In genomic region chr3:112481342-112481870, GRCh38 we compare ENCODE assay signal across 15 cellular contexts. TPM values are rescaled to one million over a fixed set of nuclear protein-coding genes. Genes with fewer than 3 reads are reported as not detected.
DNase-seq lines count a peak whose midpoint lies in the region; ATAC-seq, FAIRE-seq and TF ChIP-seq lines count a peak whose summit lies in the region.
"Had no signal": no experiment of that assay in that cellular context is flagged by ENCODE, and none has a peak within 500 bp of the region (broad histone marks: within the 10 kb centered on the region; RNA-seq: fewer than 3 reads in every experiment).

No MANE protein-coding gene starts in this region.

- H3K4me2 ChIP-seq in H1 (ENCODE audit: insufficient read depth in 1 of 2, low read depth in 2 of 2, low read length in 2 of 2): no peak overlapping the region; a peak in 1 of 4 replicates
- H3K4me2 ChIP-seq in smooth muscle cell: no peak overlapping the region
- H3K4me2 ChIP-seq: BLaER1 treated with 17β-estradiol and CSF1 and Interleukin-3, amounts not matched to agents 10 nM and 100 nM had no signal

- no peaks in the 10 kb centered on the region for H3K79me1 ChIP-seq in H1 (ENCODE audit: low read depth, low read length)

- no peak overlapping the region; the same call in 1 of the 2 replicates for H4K8ac ChIP-seq in H1 (ENCODE audit: extremely low read depth, insufficient read depth, low read length)

- H3K36me3 ChIP-seq in H1 (ENCODE audit: control insufficient read depth in 2 of 4, insufficient read depth in 4 of 4, low read length in 3 of 4) (no peaks in the 10 kb centered on the region), smooth muscle cell (ENCODE audit: low read depth) (no peaks in the 10 kb centered on the region)
- H3K36me3 ChIP-seq: BLaER1 treated with 17β-estradiol and CSF1 and Interleukin-3, amounts not matched to agents 10 nM and 100 nM had no signal

- ATAC-seq in GM18505 (IDR thresholded peaks at IDR 0.05; ENCODE audit: unreplicated experiment) (no peak), GM19324 (IDR thresholded peaks at IDR 0.05; ENCODE audit: low FRiP score, unreplicated experiment) (no peak)
- peak; percentile 57 for ATAC-seq in stimulated activated memory B cell treated with anti-CD40 and anti-IgM and Interleukin-4, amounts not matched to agents 10 μg/mL and 1 μg/mL and 100 μg/mL, for 72 hours

- H4K5ac ChIP-seq in H1 (ENCODE audit: insufficient read length, low read depth, low read length): no peak overlapping the region

- H2AFZ ChIP-seq in H1 (ENCODE audit: low read length) (0 out of 2 replicates have a peak overlapping the region, but pooled peaks have one; percentile 34), smooth muscle cell (ENCODE audit: low read depth) (no peak overlapping the region)

- no peaks in the 10 kb centered on the region for H3K79me2 ChIP-seq in H1 (ENCODE audit: control insufficient read depth in 1 of 2, insufficient read depth in 2 of 2, low read length in 2 of 2)
- no peaks in the 10 kb centered on the region for H3K79me2 ChIP-seq in smooth muscle cell (ENCODE audit: low read depth)

- H3K56ac ChIP-seq in H1 (replicated peaks; ENCODE audit: insufficient read length, low read depth, low read length): no peak overlapping the region

- peaks cover 2% of the 10 kb centered on the region for H3K9me3 Mint-ChIP-seq in stimulated activated memory B cell treated with anti-CD40 and anti-IgM and Interleukin-4, amounts not matched to agents 10 μg/mL and 1 μg/mL and 100 μg/mL, for 72 hours

- POLR2A ChIA-PET in H1 (lab: Charles Lee; ENCODE audit: partially characterized antibody): no interaction called here

- TF ChIP-seq POLR2A in GM18505 (IDR thresholded peaks at IDR 0.05; ENCODE audit: borderline replicate concordance, extremely low read depth, insufficient read depth, insufficient read length) (peak; percentile 35), H1 (IDR thresholded peaks at IDR 0.05; ENCODE audit: control extremely low read depth in 1 of 2, low read depth in 2 of 2, low read length in 2 of 2) (no peak)

- DNase-seq in LoVo (ENCODE audit: low spot score): peak; percentile 30
- no peak for DNase-seq in H1 (ENCODE audit: low read depth in 1 of 2, low spot score in 2 of 2)
- DNase-seq in cerebellar nuclear complex (lab: John Stamatoyannopoulos, UW): no peak
- DNase-seq in smooth muscle cell (lab: John Stamatoyannopoulos, UW; ENCODE audit: unreplicated experiment): no peak
- DNase-seq: COR-L47, GOT3, MV-4-11, NCI-H1436, NCI-H2029 treated with DMSO at 0.1 percent for 48 hours, NCI-H510A, SHP77 treated with DMSO at 0.1 percent for 48 hours had no signal

- H4K20me1 ChIP-seq in H1 (replicated peaks in 1 of 2; ENCODE audit: control insufficient read depth in 1 of 2, insufficient read depth in 2 of 2, low read length in 2 of 2): no peaks in the 10 kb centered on the region
- H4K20me1 ChIP-seq in smooth muscle cell (ENCODE audit: low read depth): no peaks in the 10 kb centered on the region
- H4K20me1 ChIP-seq: BLaER1 treated with 17β-estradiol and CSF1 and Interleukin-3, amounts not matched to agents 10 nM and 100 nM had no signal

- no peaks in the 10 kb centered on the region for H3K27me3 Mint-ChIP-seq in stimulated activated memory B cell treated with anti-CD40 and anti-IgM and Interleukin-4, amounts not matched to agents 10 μg/mL and 1 μg/mL and 100 μg/mL, for 72 hours

- H3K4me1 Mint-ChIP-seq in stimulated activated memory B cell treated with anti-CD40 and anti-IgM and Interleukin-4, amounts not matched to agents 10 μg/mL and 1 μg/mL and 100 μg/mL, for 72 hours: peaks cover 70% of the 10 kb centered on the region

- no peaks in the 10 kb centered on the region for H3K27me3 ChIP-seq in H1 (replicated peaks in 1 of 4; ENCODE audit: control insufficient read depth in 3 of 4, extremely low read depth in 1 of 4, insufficient read depth in 3 of 4, low read length in 3 of 4)
- no peaks in the 10 kb centered on the region for H3K27me3 ChIP-seq in smooth muscle cell (ENCODE audit: low read depth)
- H3K27me3 ChIP-seq: BLaER1 treated with 17β-estradiol and CSF1 and Interleukin-3, amounts not matched to agents 10 nM and 100 nM had no signal

- no peaks in the 10 kb centered on the region for H3F3A ChIP-seq in smooth muscle cell (ENCODE audit: low read depth)

- peaks cover 62% of the 10 kb centered on the region for H3K36me3 Mint-ChIP-seq in stimulated activated memory B cell treated with anti-CD40 and anti-IgM and Interleukin-4, amounts not matched to agents 10 μg/mL and 1 μg/mL and 100 μg/mL, for 72 hours

- H3K27ac ChIP-seq in H1 (ENCODE audit: low read depth, low read length) (no peak overlapping the region), smooth muscle cell (ENCODE audit: low read depth) (no peak overlapping the region)
- H3K27ac ChIP-seq: BLaER1 treated with 17β-estradiol and CSF1 and Interleukin-3, amounts not matched to agents 10 nM and 100 nM had no signal

- no peak for TF ChIP-seq EP300 in H1 (IDR thresholded peaks at IDR 0.05; ENCODE audit: borderline replicate concordance in 1 of 2, low read depth in 2 of 2, low read length in 2 of 2)

- no peak overlapping the region for H3K4me3 ChIP-seq in H1 (ENCODE audit: extremely low read depth in 1 of 4, insufficient read depth in 2 of 4, low read depth in 3 of 4, low read length in 4 of 4)
- no peak overlapping the region for H3K4me3 ChIP-seq in smooth muscle cell
- H3K4me3 ChIP-seq: BLaER1 treated with 17β-estradiol and CSF1 and Interleukin-3, amounts not matched to agents 10 nM and 100 nM had no signal

- no peak overlapping the region for H3K18ac ChIP-seq in H1 (ENCODE audit: extremely low read depth, low read length)

- H3K23me2 ChIP-seq in H1 (ENCODE audit: low read depth, low read length): no peaks in the 10 kb centered on the region

- TF ChIP-seq CTCF in H1 (IDR thresholded peaks at IDR 0.05; ENCODE audit: control extremely low read depth in 1 of 3, insufficient read depth in 1 of 3, low read depth in 1 of 3, low read length in 3 of 3) (no peak), smooth muscle cell (IDR thresholded peaks at IDR 0.05; ENCODE audit: borderline replicate concordance, insufficient read depth, poor library complexity, severe bottlenecking) (no peak)

- no peak overlapping the region for H2BK12ac ChIP-seq in H1 (ENCODE audit: low read depth, low read length)

- peak overlapping the region; percentile 61 for H4K91ac ChIP-seq in H1 (replicated peaks; ENCODE audit: insufficient read length, low read length)

- no peak overlapping the region for H2AK5ac ChIP-seq in H1 (ENCODE audit: low read depth, low read length)

- H2BK5ac ChIP-seq in H1 (ENCODE audit: low read depth, low read length): no peak overlapping the region

- peak overlapping the region; percentile 87 for H3K4ac ChIP-seq in H1 (replicated peaks; ENCODE audit: insufficient read length, low read depth, low read length)

- peak overlapping the region; percentile 87; the same call in 1 of the 2 replicates for H2BK20ac ChIP-seq in H1 (ENCODE audit: low read length)

- H3K9ac ChIP-seq in H1 (replicated peaks in 1 of 4; ENCODE audit: extremely low read depth in 1 of 4, low read depth in 3 of 4, low read length in 3 of 4) (no peak overlapping the region), smooth muscle cell (ENCODE audit: low read depth) (no peak overlapping the region)
- H3K9ac ChIP-seq: BLaER1 treated with 17β-estradiol and CSF1 and Interleukin-3, amounts not matched to agents 10 nM and 100 nM had no signal

- no peak overlapping the region for H3K23ac ChIP-seq in H1 (ENCODE audit: insufficient read length)

- H3K9me3 ChIP-seq in H1 (ENCODE audit: insufficient read depth in 2 of 2, low read depth in 1 of 2, low read length in 1 of 2) (no peaks in the 10 kb centered on the region), smooth muscle cell (replicated peaks; ENCODE audit: low read depth) (no peaks in the 10 kb centered on the region)

- H3K4me1 ChIP-seq in H1 (replicated peaks in 1 of 4; ENCODE audit: control insufficient read depth in 3 of 4, insufficient read depth in 4 of 4, low read length in 3 of 4): no peaks in the 10 kb centered on the region; a peak in 2 of 7 replicates
- no peaks in the 10 kb centered on the region for H3K4me1 ChIP-seq in smooth muscle cell (ENCODE audit: low read depth)

- H3K4me3 Mint-ChIP-seq in stimulated activated memory B cell treated with anti-CD40 and anti-IgM and Interleukin-4, amounts not matched to agents 10 μg/mL and 1 μg/mL and 100 μg/mL, for 72 hours: peak overlapping the region; percentile 13

- H3K27ac Mint-ChIP-seq in stimulated activated memory B cell treated with anti-CD40 and anti-IgM and Interleukin-4, amounts not matched to agents 10 μg/mL and 1 μg/mL and 100 μg/mL, for 72 hours: peak overlapping the region; percentile 87

- CTCF ChIA-PET in H1 (lab: Charles Lee; ENCODE audit: partially characterized antibody): no interaction called here

- H2BK15ac ChIP-seq in H1 (ENCODE audit: low read length): no peak overlapping the region

- FAIRE-seq in H1 (lab: Jason Lieb, UNC): no peak

- no peak for TF ChIP-seq RAD21 in H1 (IDR thresholded peaks at IDR 0.05 in 1 of 2, conservative IDR thresholded peaks at IDR 0.05 in 1 of 2; ENCODE audit: low read depth in 2 of 2, low read length in 2 of 2)

- peak overlapping the region; percentile 47 for H2BK120ac ChIP-seq in H1 (replicated peaks; ENCODE audit: low read depth, low read length)

- H3K14ac ChIP-seq in H1 (ENCODE audit: insufficient read length): no peak overlapping the region

TF ChIP-seq in H1, 55 proteins besides CTCF, POLR2A, EP300 and RAD21 (continues in another document):
- no peak for TF ChIP-seq BCL11A (IDR thresholded peaks at IDR 0.05; ENCODE audit: low read depth in 2 of 2, low read length in 2 of 2)
- no peak for TF ChIP-seq RNF2 (IDR thresholded peaks at IDR 0.05; ENCODE audit: borderline replicate concordance, low read depth, low read length, missing control alignments, poor library complexity, severe bottlenecking)
- TF ChIP-seq HDAC6 (IDR thresholded peaks at IDR 0.05; ENCODE audit: low read depth, low read length): no peak
- no peak for TF ChIP-seq CBX8 (IDR thresholded peaks at IDR 0.05; ENCODE audit: borderline replicate concordance, low read depth, low read length)
- TF ChIP-seq SRF (IDR thresholded peaks at IDR 0.05; ENCODE audit: low read depth, low read length): no peak
- TF ChIP-seq TBP (IDR thresholded peaks at IDR 0.05; ENCODE audit: low read depth, low read length): no peak

RNA-seq across cellular contexts. Expression of gene BTLA, which starts 17.9 kb away (rescaled TPM):
- total RNA-seq in H1 (2021; fragmentation: NEBNext Ultra II Directional; extraction: Animal tissue kit (Norgen Biotek cat#: 25700)): not detected in 2 replicates
- polyA plus RNA-seq in H1 (2011; rRNA removed) (not detected in 2 replicates), smooth muscle cell (not detected in 2 replicates)
- polyA plus RNA-seq in H1 (2011; cell fraction: cytosol; rRNA removed): not detected
- not detected for polyA plus RNA-seq in H1 (2011; cell fraction: nucleus; rRNA removed)
- not detected in 4 replicates for polyA plus RNA-seq in H1 (2012, experiment 1 of 2)
- not detected for polyA plus RNA-seq in H1 (2012, experiment 2 of 2)
- polyA plus RNA-seq in H1 (2013, experiment 1 of 2): not detected
- polyA plus RNA-seq in H1 (2013, experiment 2 of 2): not detected
- polyA minus RNA-seq in H1 (2011; rRNA and poly(A)+ RNA removed): not detected in 2 replicates
- not detected for polyA minus RNA-seq in H1 (2011; cell fraction: cytosol; rRNA and poly(A)+ RNA removed)
- polyA minus RNA-seq in H1 (2011; cell fraction: nucleus; rRNA and poly(A)+ RNA removed): not detected
- total RNA-seq in smooth muscle cell: 0.13 TPM in 1 of 2 replicates, not detected in the other
